30 cellular contexts compared by ENCODE assay signal in the genomic region with DNA sequence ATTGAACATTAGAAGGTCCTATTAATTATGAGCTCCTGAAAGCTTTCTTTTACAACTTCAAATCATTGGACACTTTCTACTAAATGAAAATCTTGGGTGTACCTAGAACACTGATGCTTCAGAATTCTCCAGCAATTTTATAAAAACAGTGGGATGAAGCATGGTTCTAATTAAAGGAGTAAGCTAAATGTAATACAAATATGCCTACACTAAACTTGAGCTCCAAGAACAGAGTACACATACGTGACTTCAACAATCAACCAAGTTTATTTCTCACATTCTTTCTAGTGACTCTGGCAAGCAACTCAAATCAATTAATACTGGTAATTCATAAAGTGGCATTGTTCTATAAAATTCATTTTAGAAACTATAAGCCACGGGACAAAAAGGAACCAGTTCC. TPM values are rescaled to one million over a fixed set of nuclear protein-coding genes. Genes with fewer than 3 reads are reported as not detected.
DNase-seq lines count a peak whose midpoint lies in the region; ATAC-seq and TF ChIP-seq lines count a peak whose summit lies in the region.
"Had no signal": no experiment of that assay in that cellular context is flagged by ENCODE, and none has a peak within 500 bp of the region (broad histone marks: within the 10 kb centered on the region; RNA-seq: fewer than 3 reads in every experiment).

No MANE protein-coding gene starts in this region.

- peak overlapping the region; percentile 99 for H3K27ac Mint-ChIP-seq in osteocyte (ENCODE audit: unreplicated experiment)
- H3K27ac Mint-ChIP-seq: activated naive CD8-positive, alpha-beta T cell; type B pancreatic cell had no signal

- H3K27me3 ChIP-seq in left ventricle myocardium inferior (ENCODE audit: low read depth): no peaks in the 10 kb centered on the region
- H3K27me3 ChIP-seq in heart right ventricle: no peaks in the 10 kb centered on the region
- no peaks in the 10 kb centered on the region for H3K27me3 ChIP-seq in esophagus squamous epithelium
- H3K27me3 ChIP-seq: foreskin keratinocyte had no signal

- peaks cover 77% of the 10 kb centered on the region for H3K4me1 Mint-ChIP-seq in osteocyte (ENCODE audit: unreplicated experiment)

- H3K27ac ChIP-seq in left ventricle myocardium inferior (replicated peaks) (peak overlapping the region; percentile 18), heart right ventricle (no peak overlapping the region), esophagus squamous epithelium (peak overlapping the region in 3 of 4 donors; percentile 27 to 92 (median 49))
- H3K27ac ChIP-seq: foreskin keratinocyte had no signal

- ATAC-seq in heart right ventricle (no peak), GM19452 (IDR thresholded peaks at IDR 0.05; ENCODE audit: unreplicated experiment) (no peak), esophagus mucosa (no peak)
- ATAC-seq: foreskin keratinocyte, right cardiac atrium, Right ventricle myocardium inferior had no signal

- H3K9me3 ChIP-seq in left ventricle myocardium inferior (replicated peaks): no peaks in the 10 kb centered on the region
- no peaks in the 10 kb centered on the region for H3K9me3 ChIP-seq in heart right ventricle
- no peaks in the 10 kb centered on the region for H3K9me3 ChIP-seq in esophagus squamous epithelium

- WGBS in heart right ventricle, 2 donors: 90% methylated on average over 2 of the region's 2 CpGs
- WGBS in esophagus squamous epithelium, 2 donors: 69 to 76% methylated on average over 2 of the region's 2 CpGs

- no peaks in the 10 kb centered on the region for H3K27me3 Mint-ChIP-seq in osteocyte (ENCODE audit: unreplicated experiment)
- H3K27me3 Mint-ChIP-seq: activated naive CD8-positive, alpha-beta T cell; type B pancreatic cell had no signal

- no peak overlapping the region for H3K4me3 Mint-ChIP-seq in osteocyte (ENCODE audit: unreplicated experiment)
- H3K4me3 Mint-ChIP-seq: activated naive CD8-positive, alpha-beta T cell; CD14-positive monocyte; type B pancreatic cell had no signal

- no peak for TF ChIP-seq CTCF in left ventricle myocardium inferior (IDR thresholded peaks at IDR 0.05; ENCODE audit: borderline replicate concordance)
- TF ChIP-seq CTCF in heart right ventricle (IDR thresholded peaks at IDR 0.05): no peak
- TF ChIP-seq CTCF in esophagus squamous epithelium (IDR thresholded peaks at IDR 0.05): no peak
- no peak for TF ChIP-seq CTCF in osteocyte (IDR thresholded peaks at IDR 0.05)

- H3K36me3 ChIP-seq in left ventricle myocardium inferior: peaks cover 15% of the 10 kb centered on the region
- peaks cover 0 to 60% (median 8%) of the 10 kb centered on the region in 9 donors for H3K36me3 ChIP-seq in heart right ventricle
- H3K36me3 ChIP-seq in esophagus squamous epithelium: peaks cover 0 to 50% (median 0%) of the 10 kb centered on the region in 3 donors

- no peak for TF ChIP-seq POLR2A in esophagus squamous epithelium (IDR thresholded peaks at IDR 0.05)

- intact Hi-C loops in left ventricle myocardium inferior (cut with micrococcal nuclease): no loop called here
- intact Hi-C loops in heart right ventricle (cut with DNase I): no loop called here
- intact Hi-C loops in esophagus squamous epithelium (cut with DNase I): no loop called here

- H3K36me3 Mint-ChIP-seq in osteocyte (ENCODE audit: unreplicated experiment): peaks cover 15% of the 10 kb centered on the region

- H3K4me3 ChIP-seq in left ventricle myocardium inferior: no peak overlapping the region
- H3K4me3 ChIP-seq in heart right ventricle: no peak overlapping the region
- H3K4me3 ChIP-seq in esophagus squamous epithelium: no peak overlapping the region

- DNase-seq in left ventricle myocardium inferior: no peak
- no peak for DNase-seq in heart right ventricle
- no peak for DNase-seq in esophagus squamous epithelium (lab: John Stamatoyannopoulos, UW)
- DNase-seq in osteocyte (ENCODE audit: extremely low spot score, unreplicated experiment): no peak
- no peak for DNase-seq in stimulated activated naive CD4-positive, alpha-beta T cell treated with Interleukin-2 at 50 U/mL for 16 hours (lab: John Stamatoyannopoulos, UW)
- DNase-seq in NCI-H446 (lab: John Stamatoyannopoulos, UW): no peak
- DNase-seq: activated effector memory CD4-positive, alpha-beta T cell treated with Interleukin-2 at 50 U/mL for 16 hours; anterior cingulate cortex; Calu3; cortex of kidney; DMS79; effector memory CD4-positive, alpha-beta T cell; foreskin keratinocyte; GDM1; HCEC 1CT; hypothalamus; NCI-H1436 treated with DMSO at 0.1 percent for 48 hours; NCI-H2081 treated with DMSO at 0.1 percent for 48 hours; NCI-H226; NCI-H69; right cardiac atrium; stimulated activated CD4-positive, alpha-beta T cell treated with anti-CD3 and anti-CD28 coated beads, Interleukin-12 subunit alpha, Interleukin-12 subunit beta, amount 100 ng/mL, for 4 hours; stimulated activated CD4-positive, alpha-beta T cell treated with anti-CD3 and anti-CD28 coated beads, Interleukin-2, amount 100 ng/mL, for 48 hours; T-helper 2 cell had no signal

- H3K4me1 ChIP-seq in left ventricle myocardium inferior (peaks cover 60% of the 10 kb centered on the region), heart right ventricle (peaks cover 12 to 64% (median 47%) of the 10 kb centered on the region in 9 donors), esophagus squamous epithelium (peaks cover 2 to 55% (median 35%) of the 10 kb centered on the region in 3 donors)

- H3K9me3 Mint-ChIP-seq in osteocyte (ENCODE audit: unreplicated experiment): no peaks in the 10 kb centered on the region
- H3K9me3 Mint-ChIP-seq: CD14-positive monocyte, type B pancreatic cell had no signal

RNA-seq across cellular contexts. Expression of a gene that starts 55.5 kb away (rescaled TPM):
- total RNA-seq in left ventricle myocardium inferior: 60.0 TPM
- total RNA-seq in heart right ventricle: 10 to 100 TPM; 33.7 to 78.3 (median 62.7) TPM
- polyA plus RNA-seq in heart right ventricle: 10 to 100 TPM; 16.0 to 21.4 TPM
- 10 to 100 TPM; 26.4 to 68.9 (median 46.4) TPM for total RNA-seq in esophagus squamous epithelium
- total RNA-seq in osteocyte: 86.6 and 86.7 TPM in 2 replicates
- 61.9 TPM for total RNA-seq in esophagus mucosa

Comparison
In these comparisons a context has a peak if more than half of its experiments do, and no peak if none do; other contexts are left out.
1. H3K27ac ChIP-seq: peak in left ventricle myocardium inferior (single experiment) and esophagus squamous epithelium (3 of 4); none in heart right ventricle (0 of 10).